8 cellular contexts compared by ENCODE assay signal in genomic region chr5:152938630-152939029, GRCh38.
"Had no signal": no experiment of that assay in that cellular context is flagged by ENCODE, and none has a peak within 500 bp of the region (broad histone marks: within the 10 kb centered on the region; RNA-seq: fewer than 3 reads in every experiment).

No MANE protein-coding gene starts in this region.

- H3K4me3 ChIP-seq: GM12878 had no signal

- FAIRE-seq: G401.6, GM12878, GM12891, GM12892, GM18507, GM19239 had no signal

- ATAC-seq: GM12878 had no signal

- DNase-seq: GDM1, GF-D8 had no signal
